ENCODE assay signal across 10 cellular contexts in the genomic region with DNA sequence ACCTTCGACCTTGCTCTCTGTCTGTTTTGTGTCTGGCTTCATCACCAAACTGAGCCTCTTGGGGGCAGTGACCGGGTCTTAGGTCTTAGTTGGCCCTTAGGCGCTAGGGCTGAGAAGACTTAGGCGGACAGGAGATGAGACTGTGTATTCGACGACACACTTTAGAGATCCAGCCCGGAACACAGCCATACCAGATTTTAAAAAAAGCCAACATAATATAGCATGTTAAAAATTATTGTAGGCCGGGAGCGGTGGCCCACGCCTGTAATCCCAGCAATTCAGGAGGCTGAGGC. TPM values are rescaled to one million over a fixed set of nuclear protein-coding genes. Genes with fewer than 3 reads are reported as not detected.
DNase-seq lines count a peak whose midpoint lies in the region; ATAC-seq and TF ChIP-seq lines count a peak whose summit lies in the region.
"Had no signal": no experiment of that assay in that cellular context is flagged by ENCODE, and none has a peak within 500 bp of the region (broad histone marks: within the 10 kb centered on the region; RNA-seq: fewer than 3 reads in every experiment).

No MANE protein-coding gene starts in this region.

- no peaks in the 10 kb centered on the region for H3K36me3 ChIP-seq in H7 (replicated peaks; ENCODE audit: control insufficient read depth, insufficient read depth, low read length)
- H3K36me3 ChIP-seq in hepatocyte (replicated peaks; ENCODE audit: insufficient read depth, low read depth) = no peaks in the 10 kb centered on the region
- no peaks in the 10 kb centered on the region for H3K36me3 ChIP-seq in smooth muscle cell (ENCODE audit: low read depth)

- H3K79me2 ChIP-seq in hepatocyte (no peaks in the 10 kb centered on the region), smooth muscle cell (ENCODE audit: low read depth) (no peaks in the 10 kb centered on the region)

- H3K27ac ChIP-seq in VCaP (peak overlapping the region; percentile 63), hepatocyte (peak overlapping the region; percentile 98), smooth muscle cell (ENCODE audit: low read depth) (peak overlapping the region; percentile 92)

- H3K9me2 ChIP-seq in hepatocyte (replicated peaks; ENCODE audit: insufficient read depth) = no peaks in the 10 kb centered on the region

- peak overlapping the region; percentile 93 for H3K9ac ChIP-seq in smooth muscle cell (ENCODE audit: low read depth)

- peaks cover 26% of the 10 kb centered on the region for H3F3A ChIP-seq in smooth muscle cell (ENCODE audit: low read depth)

- WGBS in hepatocyte (ENCODE audit: low lambda C conversion rate, missing lambda C conversion rate) = 77% methylated on average over 10 of the region's 10 CpGs
- WGBS in smooth muscle cell (ENCODE audit: low lambda C conversion rate) = 72% methylated on average over 10 of the region's 10 CpGs

- DNase-seq in H7 (no peak), hepatocyte (ENCODE audit: low spot score) (no peak), smooth muscle cell (lab: John Stamatoyannopoulos, UW; ENCODE audit: unreplicated experiment) (no peak), left lobe of liver (ENCODE audit: low spot score) (no peak), amygdala (lab: John Stamatoyannopoulos, UW) (no peak), activated gamma-delta T cell treated with Interleukin-2 at 50 U/mL for 16 hours (no peak)
- DNase-seq: activated CD4-positive, alpha-beta T cell treated with anti-CD3 and anti-CD28 coated beads, Interleukin-2, amount 50 U/mL, for 4 hours; KG1 had no signal

- no peak for ATAC-seq in GM21576 (IDR thresholded peaks at IDR 0.05; ENCODE audit: unreplicated experiment)
- ATAC-seq in left lobe of liver = no peak

- H3K4me2 ChIP-seq in hepatocyte = peak overlapping the region; percentile 91
- H3K4me2 ChIP-seq in smooth muscle cell = peak overlapping the region; percentile 84

- peak overlapping the region; percentile 62; the same call in 1 of the 2 replicates for H3K4me3 ChIP-seq in H7 (ENCODE audit: insufficient read depth, low read depth, low read length)
- peak overlapping the region; percentile 32 for H3K4me3 ChIP-seq in hepatocyte
- peak overlapping the region; percentile 45 for H3K4me3 ChIP-seq in smooth muscle cell

- H2AFZ ChIP-seq in hepatocyte (peak overlapping the region; percentile 57), smooth muscle cell (ENCODE audit: low read depth) (peak overlapping the region; percentile 51)

- no peaks in the 10 kb centered on the region for H3K27me3 ChIP-seq in H7 (ENCODE audit: control insufficient read depth, insufficient read depth, low read length)
- H3K27me3 ChIP-seq in hepatocyte = no peaks in the 10 kb centered on the region
- no peaks in the 10 kb centered on the region for H3K27me3 ChIP-seq in smooth muscle cell (ENCODE audit: low read depth)

- H3K9me3 ChIP-seq in hepatocyte (ENCODE audit: low read depth) (peaks cover 6% of the 10 kb centered on the region), smooth muscle cell (replicated peaks; ENCODE audit: low read depth) (peaks cover 5% of the 10 kb centered on the region)

- H4K20me1 ChIP-seq in hepatocyte (ENCODE audit: insufficient read depth, poor library complexity, severe bottlenecking) = no peaks in the 10 kb centered on the region
- H4K20me1 ChIP-seq in smooth muscle cell (ENCODE audit: low read depth) = no peaks in the 10 kb centered on the region

- H3K4me1 ChIP-seq in hepatocyte (ENCODE audit: insufficient read depth) (peaks cover 26% of the 10 kb centered on the region), smooth muscle cell (ENCODE audit: low read depth) (peaks cover 5% of the 10 kb centered on the region)

- TF ChIP-seq CTCF in VCaP (conservative IDR thresholded peaks at IDR 0.05) (no peak), hepatocyte (IDR thresholded peaks at IDR 0.05; ENCODE audit: poor library complexity) (no peak), smooth muscle cell (IDR thresholded peaks at IDR 0.05; ENCODE audit: borderline replicate concordance, insufficient read depth, poor library complexity, severe bottlenecking) (no peak)

RNA-seq across cellular contexts. Expression of a gene that starts 9.5 kb away (rescaled TPM):
- total RNA-seq in H7 (2014; rRNA removed; shearing (Covaris generic)) = 0.31 TPM in 1 of 2 replicates, not detected in the other
- total RNA-seq in hepatocyte (42.6 and 62.3 TPM in 2 replicates), smooth muscle cell (1.1 TPM in 1 of 2 replicates, not detected in the other), left lobe of liver (479 TPM)
- polyA plus RNA-seq in hepatocyte (48.9 and 70.2 TPM in 2 replicates), smooth muscle cell (0.44 and 0.85 TPM in 2 replicates)

RNA-seq across cellular contexts. Expression of a gene that starts 21.0 kb away (rescaled TPM):
- 18.0 and 22.8 TPM in 2 replicates for total RNA-seq in H7 (2014; rRNA removed; shearing (Covaris generic))
- total RNA-seq in hepatocyte = 42.9 and 52.5 TPM in 2 replicates
- 28.5 and 35.7 TPM in 2 replicates for polyA plus RNA-seq in hepatocyte
- 42.7 and 46.7 TPM in 2 replicates for total RNA-seq in smooth muscle cell
- polyA plus RNA-seq in smooth muscle cell = 33.6 and 39.2 TPM in 2 replicates
- 48.9 TPM for total RNA-seq in left lobe of liver

Comparison
In these comparisons a context has a peak if more than half of its experiments do, and no peak if none do; other contexts are left out.
1. RNA of a gene that starts 9.5 kb away (total RNA-seq): 479 TPM in left lobe of liver (single experiment) and 42.6 to 62.3 TPM in hepatocyte; 1.1 TPM in smooth muscle cell and 0.31 TPM in H7; every median in the first group is over 10 times any median in the second.
2. Peak in every context shown above with its lines, with median percentiles within 50 percentile points of each other: H3K4me3 ChIP-seq and H3K27ac ChIP-seq.